ENCODE assay signal across 18 cellular contexts in genomic region chr20:50843331-50844276, GRCh38. TPM values are rescaled to one million over a fixed set of nuclear protein-coding genes. Genes with fewer than 3 reads are reported as not detected.
DNase-seq lines count a peak whose midpoint lies in the region; ATAC-seq and TF ChIP-seq lines count a peak whose summit lies in the region.
"Had no signal": no experiment of that assay in that cellular context is flagged by ENCODE, and none has a peak within 500 bp of the region (broad histone marks: within the 10 kb centered on the region; RNA-seq: fewer than 3 reads in every experiment).

No MANE protein-coding gene starts in this region.

- WGBS in mesenchymal stem cell = 96% methylated on average over 9 of the region's 9 CpGs

- no peak for TF ChIP-seq CTCF in GM12865 (IDR thresholded peaks at IDR 0.05; ENCODE audit: insufficient read depth, low read depth, low read length, missing control alignments)

- H4K8ac ChIP-seq in mesenchymal stem cell (ENCODE audit: low read length) = no peak overlapping the region

- no peak overlapping the region for H3K4me2 ChIP-seq in mesenchymal stem cell (ENCODE audit: low read length, poor library complexity, severe bottlenecking)

- H3K9me3 Mint-ChIP-seq in activated naive CD8-positive, alpha-beta T cell treated with anti-CD3 and anti-CD28 coated beads, Interleukin-2, amount 10 ng/mL, durations not matched to agents 7 days and 5 days = no peaks in the 10 kb centered on the region

- H3K27me3 ChIP-seq in mesenchymal stem cell (ENCODE audit: control insufficient read depth in 1 of 2, insufficient read depth in 1 of 2, low read length in 2 of 2) = no peaks in the 10 kb centered on the region
- H3K27me3 ChIP-seq: SJCRH30, spleen had no signal

- H3K36me3 ChIP-seq in mesenchymal stem cell (ENCODE audit: control insufficient read depth in 1 of 2, insufficient read depth in 2 of 2, low read depth in 1 of 2, low read length in 2 of 2) = peaks cover 0 to 4% of the 10 kb centered on the region in 2 experiments
- H3K36me3 ChIP-seq: SJCRH30 had no signal

- H3K27ac ChIP-seq in mesenchymal stem cell (ENCODE audit: low read length, poor library complexity, severe bottlenecking) = no peak overlapping the region
- H3K27ac ChIP-seq: SJCRH30 had no signal

- H3K4me3 ChIP-seq in GM12865 (ENCODE audit: low read depth, low read length) (no peak overlapping the region), mesenchymal stem cell (ENCODE audit: insufficient read depth in 1 of 2, low read depth in 1 of 2, low read length in 2 of 2) (no peak overlapping the region)
- H3K4me3 ChIP-seq: SJCRH30, spleen had no signal

- no peak overlapping the region for H3K9ac ChIP-seq in mesenchymal stem cell (ENCODE audit: low read length)

- ATAC-seq in HG02885 (IDR thresholded peaks at IDR 0.05; ENCODE audit: poor library complexity, unreplicated experiment) (peak; percentile 30), GM21528 (IDR thresholded peaks at IDR 0.05; ENCODE audit: low FRiP score, unreplicated experiment) (no peak), HG03039 (IDR thresholded peaks at IDR 0.05; ENCODE audit: unreplicated experiment) (no peak)
- no peak for ATAC-seq in activated naive CD8-positive, alpha-beta T cell treated with anti-CD3 and anti-CD28 coated beads, Interleukin-2, amount 10 ng/mL, durations not matched to agents 7 days and 5 days (ENCODE audit: low read depth)
- ATAC-seq: left lobe of liver had no signal

- no peaks in the 10 kb centered on the region for H3K9me3 ChIP-seq in mesenchymal stem cell (ENCODE audit: control insufficient read depth, low read length)
- H3K9me3 ChIP-seq: SJCRH30, spleen had no signal

- no peak overlapping the region for H3K4me3 Mint-ChIP-seq in activated naive CD8-positive, alpha-beta T cell treated with anti-CD3 and anti-CD28 coated beads, Interleukin-2, amount 10 ng/mL, durations not matched to agents 7 days and 5 days
- H3K4me3 Mint-ChIP-seq: activated CD4-positive, alpha-beta T cell treated with anti-CD3 and anti-CD28 coated beads for 36 hours had no signal

- no peak overlapping the region for H3K18ac ChIP-seq in mesenchymal stem cell (ENCODE audit: low read depth in 1 of 2, low read length in 2 of 2)

- no peaks in the 10 kb centered on the region for H3K27me3 Mint-ChIP-seq in activated naive CD8-positive, alpha-beta T cell treated with anti-CD3 and anti-CD28 coated beads, Interleukin-2, amount 10 ng/mL, durations not matched to agents 7 days and 5 days
- H3K27me3 Mint-ChIP-seq: activated CD4-positive, alpha-beta T cell treated with anti-CD3 and anti-CD28 coated beads for 36 hours had no signal

- peaks cover 27% of the 10 kb centered on the region for H3K4me1 ChIP-seq in mesenchymal stem cell (ENCODE audit: control insufficient read depth, insufficient read depth, low read depth, low read length)

- H2BK5ac ChIP-seq in mesenchymal stem cell (ENCODE audit: low read depth, low read length, poor library complexity, severe bottlenecking) = no peak overlapping the region

- H3K4ac ChIP-seq in mesenchymal stem cell (ENCODE audit: low read depth in 1 of 2, low read length in 2 of 2) = no peak overlapping the region

- H2BK12ac ChIP-seq in mesenchymal stem cell (ENCODE audit: low read length in 2 of 2) = no peak overlapping the region

- peaks cover 12% of the 10 kb centered on the region for H3K36me3 Mint-ChIP-seq in activated naive CD8-positive, alpha-beta T cell treated with anti-CD3 and anti-CD28 coated beads, Interleukin-2, amount 10 ng/mL, durations not matched to agents 7 days and 5 days

- no peak overlapping the region for H3K14ac ChIP-seq in mesenchymal stem cell (ENCODE audit: low read length in 2 of 2)

- H3K4me1 Mint-ChIP-seq in activated naive CD8-positive, alpha-beta T cell treated with anti-CD3 and anti-CD28 coated beads, Interleukin-2, amount 10 ng/mL, durations not matched to agents 7 days and 5 days = peaks cover 25% of the 10 kb centered on the region

- H2AK5ac ChIP-seq in mesenchymal stem cell (ENCODE audit: low read length, severe bottlenecking) = peak overlapping the region; percentile 89

- H3K23ac ChIP-seq in mesenchymal stem cell (ENCODE audit: low read length in 2 of 2) = no peak overlapping the region

- H3K27ac Mint-ChIP-seq in activated naive CD8-positive, alpha-beta T cell treated with anti-CD3 and anti-CD28 coated beads, Interleukin-2, amount 10 ng/mL, durations not matched to agents 7 days and 5 days = peak overlapping the region; percentile 94

- H2AFZ ChIP-seq in mesenchymal stem cell (ENCODE audit: low read depth, low read length) = no peak overlapping the region

- no peak overlapping the region for H2BK15ac ChIP-seq in mesenchymal stem cell (ENCODE audit: low read depth, poor library complexity, severe bottlenecking)

- POLR2A ChIA-PET in activated naive CD8-positive, alpha-beta T cell treated with anti-CD3 and anti-CD28 coated beads, Interleukin-2, amount 10 ng/mL, durations not matched to agents 7 days and 5 days (lab: Charles Lee) = interaction anchor here (1.9 to 2.5 kb wide), 2 partner anchors 49 to 88 kb away, joined by 5 to 12 read pairs; partner anchors contain the start of genes ADNP and BCAS4

- no peaks in the 10 kb centered on the region for H3K79me1 ChIP-seq in mesenchymal stem cell (replicated peaks; ENCODE audit: low read length, poor library complexity, severe bottlenecking)

- no peak overlapping the region for H2BK120ac ChIP-seq in mesenchymal stem cell (ENCODE audit: low read depth, low read length)

- H4K91ac ChIP-seq in mesenchymal stem cell (ENCODE audit: low read length) = no peak overlapping the region

- DNase-seq in GM12865 (ENCODE audit: low read depth) = peak; percentile 62
- no peak for DNase-seq in activated naive CD8-positive, alpha-beta T cell treated with anti-CD3 and anti-CD28 coated beads, Interleukin-2, amount 10 ng/mL, durations not matched to agents 7 days and 5 days
- DNase-seq in mesenchymal stem cell = no peak
- DNase-seq in iPS-NIHi7 (ENCODE audit: extremely low spot score) = no peak
- DNase-seq: activated CD4-positive, alpha-beta T cell treated with anti-CD3 and anti-CD28 coated beads for 36 hours; AML-193; anterior cingulate cortex; cortex of kidney; GF-D8; hippocampal formation; NCI-H1436 treated with DMSO at 0.1 percent for 48 hours; NCI-H2227 treated with DMSO at 0.1 percent for 48 hours; SJCRH30; spleen had no signal

RNA-seq across cellular contexts. Expression of gene BCAS4, which starts 48.7 kb away (rescaled TPM):
- total RNA-seq in activated naive CD8-positive, alpha-beta T cell treated with anti-CD3 and anti-CD28 coated beads, Interleukin-2, amount 10 ng/mL, durations not matched to agents 7 days and 5 days = 10 to 100 TPM; 35.0 to 35.2 TPM
- polyA plus RNA-seq in mesenchymal stem cell (2013, experiment 1 of 2) = 6.6 TPM
- 7.8 TPM for polyA plus RNA-seq in mesenchymal stem cell (2013, experiment 2 of 2)
